In genomic region chrX:40176979-40177430, GRCh38 we compare ENCODE assay signal across 8 cellular contexts.
DNase-seq lines count a peak whose midpoint lies in the region; ATAC-seq and TF ChIP-seq lines count a peak whose summit lies in the region.

No MANE protein-coding gene starts in this region.

- H3K4me3 ChIP-seq in esophagus (ENCODE audit: low read depth in 1 of 2, low read length in 2 of 2) (peak overlapping the region; percentile 14 to 43), ovary (peak overlapping the region; percentile 62)

- TF ChIP-seq EP300 in ovary (IDR thresholded peaks at IDR 0.05), result no peak

- H3K27ac ChIP-seq in esophagus (ENCODE audit: low read depth in 2 of 2, low read length in 1 of 2), result peak overlapping the region; percentile 95 to 98
- H3K27ac ChIP-seq in ovary, result peak overlapping the region; percentile 49 to 89

- DNase-seq in activated CD4-positive, CD25-positive, alpha-beta regulatory T cell treated with anti-CD3 and anti-CD28 coated beads, Interleukin-2, amount 50 U/mL, for 72 hours, result no peak
- no peak for DNase-seq in T-helper 2 cell treated with Interferon-gamma antibody and Interleukin-4, amounts not matched to agents 5 μg/mL and 100 μg/mL, for 36 hours (ENCODE audit: low spot score)
- DNase-seq in ovary (peak in 4 of 5 donors; percentile 41 to 67 (median 55)), HK-2 (ENCODE audit: unreplicated experiment) (no peak), NCI-H128 (lab: John Stamatoyannopoulos, UW; ENCODE audit: unreplicated experiment) (no peak)

- H3K36me3 Mint-ChIP-seq in T-helper 2 cell treated with Interferon-gamma antibody and Interleukin-4, amounts not matched to agents 5 μg/mL and 100 μg/mL, for 36 hours (ENCODE audit: low read depth), result no peaks in the 10 kb centered on the region

- peaks cover 2 to 6% of the 10 kb centered on the region in 2 donors for H3K4me1 ChIP-seq in esophagus (ENCODE audit: control insufficient read depth in 2 of 2, insufficient read depth in 2 of 2, low read length in 1 of 2)
- no peaks in the 10 kb centered on the region for H3K4me1 ChIP-seq in ovary (ENCODE audit: insufficient read depth)

- peak; percentile 3 to 10 for ATAC-seq in activated CD4-positive, CD25-positive, alpha-beta regulatory T cell treated with anti-CD3 and anti-CD28 coated beads, Interleukin-2, amount 50 U/mL, for 24 hours
- no peak for ATAC-seq in HG03097 (IDR thresholded peaks at IDR 0.05; ENCODE audit: low FRiP score, unreplicated experiment)

- peaks cover 20% of the 10 kb centered on the region for H3K4me1 Mint-ChIP-seq in T-helper 2 cell treated with Interferon-gamma antibody and Interleukin-4, amounts not matched to agents 5 μg/mL and 100 μg/mL, for 36 hours (ENCODE audit: low read depth)

- H3K9me3 ChIP-seq in esophagus (ENCODE audit: control insufficient read depth in 2 of 2, insufficient read depth in 1 of 2, low read depth in 1 of 2, low read length in 1 of 2), result no peaks in the 10 kb centered on the region
- no peaks in the 10 kb centered on the region for H3K9me3 ChIP-seq in ovary

- TF ChIP-seq POLR2A in ovary (IDR thresholded peaks at IDR 0.05), result no peak

- no peak for TF ChIP-seq CTCF in ovary (IDR thresholded peaks at IDR 0.05)

- H3K36me3 ChIP-seq in esophagus (ENCODE audit: control insufficient read depth in 2 of 2, insufficient read depth in 2 of 2, low read length in 1 of 2), result no peaks in the 10 kb centered on the region
- no peaks in the 10 kb centered on the region for H3K36me3 ChIP-seq in ovary

- H3K4me3 Mint-ChIP-seq in T-helper 2 cell treated with Interferon-gamma antibody and Interleukin-4, amounts not matched to agents 5 μg/mL and 100 μg/mL, for 36 hours, result peak overlapping the region; percentile 72

- intact Hi-C loops in ovary (cut with DNase I), result loop anchor here in 1 of 4 donors (5.0 kb wide), 1 partner anchor 85 kb away; no protein-coding TSS in a partner anchor

- no peaks in the 10 kb centered on the region for H3K27me3 ChIP-seq in esophagus (ENCODE audit: control insufficient read depth in 1 of 2, insufficient read depth in 2 of 2, low read length in 2 of 2)
- no peaks in the 10 kb centered on the region for H3K27me3 ChIP-seq in ovary

- no peaks in the 10 kb centered on the region for H3K27me3 Mint-ChIP-seq in T-helper 2 cell treated with Interferon-gamma antibody and Interleukin-4, amounts not matched to agents 5 μg/mL and 100 μg/mL, for 36 hours (ENCODE audit: low read depth)

- 5 to 10% methylated on average over 22 of the region's 22 CpGs for WGBS in esophagus, 2 donors
- 5 to 15% (median 7%) methylated on average over 17 to 22 of the region's 22 CpGs for WGBS in ovary, 3 donors

- H3K27ac Mint-ChIP-seq in T-helper 2 cell treated with Interferon-gamma antibody and Interleukin-4, amounts not matched to agents 5 μg/mL and 100 μg/mL, for 36 hours, result peak overlapping the region; percentile 89

- H3K9me3 Mint-ChIP-seq in T-helper 2 cell treated with Interferon-gamma antibody and Interleukin-4, amounts not matched to agents 5 μg/mL and 100 μg/mL, for 36 hours, result no peaks in the 10 kb centered on the region

Comparison
In these comparisons a context has a peak if more than half of its experiments do, and no peak if none do; other contexts are left out.
1. DNase-seq: peak in ovary (4 of 5); none in activated CD4-positive, CD25-positive, alpha-beta regulatory T cell treated with anti-CD3 and anti-CD28 coated beads, Interleukin-2, amount 50 U/mL, for 72 hours (single experiment), T-helper 2 cell treated with Interferon-gamma antibody and Interleukin-4, amounts not matched to agents 5 μg/mL and 100 μg/mL, for 36 hours (single experiment), HK-2 (single experiment) and NCI-H128 (single experiment).